17 cellular contexts compared by ENCODE assay signal in the genomic region with DNA sequence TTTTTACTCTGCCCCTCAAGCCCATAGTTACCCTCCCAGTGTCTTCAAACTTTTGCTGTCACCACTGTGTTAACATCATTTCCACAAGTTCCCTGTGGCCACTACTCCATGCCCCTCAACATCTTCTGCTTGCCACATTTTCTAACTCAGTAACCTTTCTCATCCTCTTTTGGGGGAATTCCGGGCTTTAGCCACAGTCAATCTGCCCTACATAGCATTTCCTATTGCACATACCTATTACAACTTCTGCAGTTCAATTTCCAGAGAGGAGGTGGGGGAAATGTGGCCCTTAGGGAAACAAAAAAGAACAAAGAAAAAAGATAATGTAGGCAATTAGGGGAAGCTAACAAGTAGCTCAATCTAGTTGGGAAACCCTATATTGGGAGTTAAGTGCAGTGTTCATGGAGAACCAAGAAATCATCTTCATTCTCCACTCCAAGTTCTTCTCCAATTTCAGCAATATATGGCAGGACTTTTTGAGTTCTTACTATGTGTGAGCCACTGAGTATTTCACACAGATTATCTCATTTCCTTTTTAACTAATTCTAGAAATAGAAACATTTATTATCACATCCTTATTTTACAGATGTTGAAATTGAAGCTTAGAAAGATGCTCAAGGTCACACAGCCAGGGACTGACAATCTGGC. TPM values are rescaled to one million over a fixed set of nuclear protein-coding genes. Genes with fewer than 3 reads are reported as not detected.
DNase-seq lines count a peak whose midpoint lies in the region; ATAC-seq, FAIRE-seq and TF ChIP-seq lines count a peak whose summit lies in the region.
"Had no signal": no experiment of that assay in that cellular context is flagged by ENCODE, and none has a peak within 500 bp of the region (broad histone marks: within the 10 kb centered on the region; RNA-seq: fewer than 3 reads in every experiment).

No MANE protein-coding gene starts in this region.

- H2AFZ ChIP-seq in H1 (ENCODE audit: low read length) (0 out of 2 replicates have a peak overlapping the region, but pooled peaks have one; percentile 5), MM.1S (ENCODE audit: low read length) (no peak overlapping the region)

- whole genome bisulfite sequencing in H1 (ENCODE audit: extremely low coverage in 1 of 2, insufficient coverage in 1 of 2, insufficient read length in 1 of 2, insufficient replicate concordance in 2 of 2, low coverage in 1 of 2, low lambda C conversion rate in 2 of 2, missing lambda C conversion rate in 1 of 2), 2 experiments: 100% methylated on average over 1 of the region's 1 CpG; no CpG with 5 or more reads in 1 of the 2 experiments

- no peak overlapping the region for H4K8ac ChIP-seq in H1 (ENCODE audit: extremely low read depth, insufficient read depth, low read length)

- no peak overlapping the region for H4K91ac ChIP-seq in H1 (replicated peaks; ENCODE audit: insufficient read length, low read length)

- H3K27ac ChIP-seq in H1 (ENCODE audit: low read depth, low read length) (no peak overlapping the region), MM.1S (ENCODE audit: low read length) (no peak overlapping the region), kidney (ENCODE audit: low read depth in 2 of 2, low read length in 2 of 2) (no peak overlapping the region)

- H2BK120ac ChIP-seq in H1 (replicated peaks; ENCODE audit: low read depth, low read length): no peak overlapping the region

- H3K9me3 ChIP-seq in H1 (ENCODE audit: insufficient read depth in 2 of 2, low read depth in 1 of 2, low read length in 1 of 2): no peaks in the 10 kb centered on the region
- no peaks in the 10 kb centered on the region for H3K9me3 ChIP-seq in MM.1S (replicated peaks; ENCODE audit: insufficient read depth, low read length)
- H3K9me3 ChIP-seq in kidney (ENCODE audit: control insufficient read depth in 1 of 2, low read length in 2 of 2): no peaks in the 10 kb centered on the region

- POLR2A ChIA-PET in H1 (lab: Charles Lee; ENCODE audit: partially characterized antibody): no interaction called here

- CTCF ChIA-PET in H1 (lab: Charles Lee; ENCODE audit: partially characterized antibody): interaction anchor here (1.4 kb wide), 1 partner anchor 10 kb away, joined by 3 read pairs; no protein-coding TSS in a partner anchor

- H3K36me3 ChIP-seq in H1 (ENCODE audit: control insufficient read depth in 2 of 4, insufficient read depth in 4 of 4, low read length in 3 of 4) (no peaks in the 10 kb centered on the region), MM.1S (replicated peaks; ENCODE audit: insufficient read depth, low read length) (no peaks in the 10 kb centered on the region), kidney (ENCODE audit: control insufficient read depth in 1 of 2, insufficient read depth in 2 of 2, low read length in 2 of 2) (no peaks in the 10 kb centered on the region)

- H3K27me3 ChIP-seq in H1 (replicated peaks in 1 of 4; ENCODE audit: control insufficient read depth in 3 of 4, extremely low read depth in 1 of 4, insufficient read depth in 3 of 4, low read length in 3 of 4) (no peaks in the 10 kb centered on the region), MM.1S (replicated peaks; ENCODE audit: insufficient read depth, low read length) (no peaks in the 10 kb centered on the region)

- H3K9me2 ChIP-seq in MM.1S (replicated peaks; ENCODE audit: insufficient read depth, low read length): no peaks in the 10 kb centered on the region

- no peak overlapping the region for H2BK20ac ChIP-seq in H1 (ENCODE audit: low read length)

- DNase-seq in ELR (ENCODE audit: low read depth) (peak; percentile 16), H1 (ENCODE audit: low read depth in 1 of 2, low spot score in 2 of 2) (no peak), posterior vena cava (ENCODE audit: low spot score) (no peak), kidney glomerular epithelial cell (lab: John Stamatoyannopoulos, UW) (no peak), MM.1S (no peak), kidney (no peak)
- DNase-seq: activated CD4-positive, alpha-beta memory T cell treated with anti-CD3 and anti-CD28 coated beads for 36 hours; activated gamma-delta T cell; DMS53; H9; NCI-H2227 treated with DMSO at 0.1 percent for 48 hours; stimulated activated CD4-positive, alpha-beta T cell treated with anti-CD3 and anti-CD28 coated beads, Interleukin-1b, Interleukin-23, amount 100 ng/mL, for 48 hours; stimulated activated naive CD4-positive, alpha-beta T cell; T-helper 2 cell had no signal

- TF ChIP-seq RAD21 in H1 (IDR thresholded peaks at IDR 0.05 in 1 of 2, conservative IDR thresholded peaks at IDR 0.05 in 1 of 2; ENCODE audit: low read depth in 2 of 2, low read length in 2 of 2): no peak

- no peak overlapping the region for H3K23ac ChIP-seq in H1 (ENCODE audit: insufficient read length)

- no peak overlapping the region for H2BK5ac ChIP-seq in H1 (ENCODE audit: low read depth, low read length)

- no peaks in the 10 kb centered on the region for H3K23me2 ChIP-seq in H1 (ENCODE audit: low read depth, low read length)

- no peak overlapping the region for H3K4me2 ChIP-seq in H1 (ENCODE audit: insufficient read depth in 1 of 2, low read depth in 2 of 2, low read length in 2 of 2)
- no peak overlapping the region for H3K4me2 ChIP-seq in MM.1S (ENCODE audit: low read depth, low read length)

- intact Hi-C loops in posterior vena cava (cut with DNase I): no loop called here
- intact Hi-C loops in kidney (cut with DNase I): no loop called here

- no peaks in the 10 kb centered on the region for H4K20me1 ChIP-seq in H1 (replicated peaks in 1 of 2; ENCODE audit: control insufficient read depth in 1 of 2, insufficient read depth in 2 of 2, low read length in 2 of 2)
- H4K20me1 ChIP-seq in MM.1S (ENCODE audit: insufficient read depth, low read length): no peaks in the 10 kb centered on the region

- no peak overlapping the region for H3K14ac ChIP-seq in H1 (ENCODE audit: insufficient read length)

- TF ChIP-seq POLR2A in H1 (IDR thresholded peaks at IDR 0.05; ENCODE audit: control extremely low read depth in 1 of 2, low read depth in 2 of 2, low read length in 2 of 2): no peak

- H3K9ac ChIP-seq in H1 (replicated peaks in 1 of 4; ENCODE audit: extremely low read depth in 1 of 4, low read depth in 3 of 4, low read length in 3 of 4): no peak overlapping the region
- H3K9ac ChIP-seq in MM.1S (ENCODE audit: low read length): no peak overlapping the region
- no peak overlapping the region for H3K9ac ChIP-seq in kidney (ENCODE audit: low read length in 2 of 2)

- H3K4me3 ChIP-seq in H1 (ENCODE audit: extremely low read depth in 1 of 4, insufficient read depth in 2 of 4, low read depth in 3 of 4, low read length in 4 of 4): no peak overlapping the region
- H3K4me3 ChIP-seq in MM.1S (ENCODE audit: low read length): no peak overlapping the region
- no peak overlapping the region for H3K4me3 ChIP-seq in kidney (ENCODE audit: low read length in 2 of 2)

- H3K56ac ChIP-seq in H1 (replicated peaks; ENCODE audit: insufficient read length, low read depth, low read length): no peak overlapping the region

- no peaks in the 10 kb centered on the region for H3K4me1 ChIP-seq in H1 (replicated peaks in 1 of 4; ENCODE audit: control insufficient read depth in 3 of 4, insufficient read depth in 4 of 4, low read length in 3 of 4)
- no peaks in the 10 kb centered on the region for H3K4me1 ChIP-seq in MM.1S (ENCODE audit: low read length)
- no peaks in the 10 kb centered on the region for H3K4me1 ChIP-seq in kidney (ENCODE audit: control insufficient read depth in 1 of 2, insufficient read depth in 1 of 2, low read depth in 1 of 2, low read length in 2 of 2)

- H3K79me2 ChIP-seq in H1 (ENCODE audit: control insufficient read depth in 1 of 2, insufficient read depth in 2 of 2, low read length in 2 of 2): no peaks in the 10 kb centered on the region
- no peaks in the 10 kb centered on the region for H3K79me2 ChIP-seq in MM.1S (ENCODE audit: low read length)

- H3F3A ChIP-seq in MM.1S (ENCODE audit: insufficient read depth, low read length): no peaks in the 10 kb centered on the region

- H3K4ac ChIP-seq in H1 (replicated peaks; ENCODE audit: insufficient read length, low read depth, low read length): no peak overlapping the region

- H3K18ac ChIP-seq in H1 (ENCODE audit: extremely low read depth, low read length): no peak overlapping the region

- ATAC-seq in GM21360 (IDR thresholded peaks at IDR 0.05; ENCODE audit: unreplicated experiment): peak; percentile 59
- peak; percentile 71 for ATAC-seq in HG03457 (IDR thresholded peaks at IDR 0.05; ENCODE audit: unreplicated experiment)

- no peak overlapping the region for H2AK5ac ChIP-seq in H1 (ENCODE audit: low read depth, low read length)

- no peak for TF ChIP-seq EP300 in H1 (IDR thresholded peaks at IDR 0.05; ENCODE audit: borderline replicate concordance in 1 of 2, low read depth in 2 of 2, low read length in 2 of 2)

- FAIRE-seq in H1 (lab: Jason Lieb, UNC) (no peak), kidney (lab: Jason Lieb, UNC) (no peak)
- FAIRE-seq: bronchial epithelial cell had no signal

- TF ChIP-seq CTCF in H1 (IDR thresholded peaks at IDR 0.05; ENCODE audit: control extremely low read depth in 1 of 3, insufficient read depth in 1 of 3, low read depth in 1 of 3, low read length in 3 of 3) (no peak), MM.1S (IDR thresholded peaks at IDR 0.05; ENCODE audit: low read length) (no peak), kidney (IDR thresholded peaks at IDR 0.05; ENCODE audit: borderline replicate concordance, extremely low read depth, insufficient read depth) (no peak)

- no peak overlapping the region for H4K5ac ChIP-seq in H1 (ENCODE audit: insufficient read length, low read depth, low read length)

- H2BK12ac ChIP-seq in H1 (ENCODE audit: low read depth, low read length): no peak overlapping the region

- no peaks in the 10 kb centered on the region for H3K79me1 ChIP-seq in H1 (ENCODE audit: low read depth, low read length)

- H2BK15ac ChIP-seq in H1 (ENCODE audit: low read length): no peak overlapping the region

TF ChIP-seq in H1, 55 proteins besides CTCF, POLR2A, EP300 and RAD21 (continues in another document):
- TF ChIP-seq TBP (IDR thresholded peaks at IDR 0.05; ENCODE audit: low read depth, low read length) (no peak), SIN3A (conservative IDR thresholded peaks at IDR 0.05 in 1 of 2, IDR thresholded peaks at IDR 0.05 in 1 of 2; ENCODE audit: low read depth in 1 of 2, low read length in 2 of 2) (no peak), SIX5 (IDR thresholded peaks at IDR 0.05; ENCODE audit: low read depth, low read length) (no peak), RBBP5 (IDR thresholded peaks at IDR 0.05; ENCODE audit: borderline replicate concordance, low read depth, low read length) (no peak)

RNA-seq across cellular contexts. Expression of a gene that starts 40.2 kb away (rescaled TPM):
- 3.4 and 3.8 TPM in 2 replicates for total RNA-seq in H1 (2021; fragmentation: NEBNext Ultra II Directional; extraction: Animal tissue kit (Norgen Biotek cat#: 25700))
- polyA plus RNA-seq in H1 (2011; rRNA removed) (2.8 and 5.1 TPM in 2 replicates), kidney (ENCODE audit: insufficient read depth, low read depth, low replicate concordance) (2.9 TPM)
- 3.2 TPM for polyA plus RNA-seq in H1 (2011; cell fraction: cytosol; rRNA removed)
- 4.6 TPM for polyA plus RNA-seq in H1 (2011; cell fraction: nucleus; rRNA removed)
- 1.6 to 3.0 TPM (median 2.5 TPM) in 4 replicates for polyA plus RNA-seq in H1 (2012, experiment 1 of 2)
- 0.38 TPM for polyA plus RNA-seq in H1 (2012, experiment 2 of 2)
- polyA plus RNA-seq in H1 (2013, experiment 1 of 2): 2.7 TPM
- 2.7 TPM for polyA plus RNA-seq in H1 (2013, experiment 2 of 2)
- 12.5 and 18.7 TPM in 2 replicates for polyA minus RNA-seq in H1 (2011; rRNA and poly(A)+ RNA removed)
- 2.4 TPM for polyA minus RNA-seq in H1 (2011; cell fraction: cytosol; rRNA and poly(A)+ RNA removed)
- 15.3 TPM for polyA minus RNA-seq in H1 (2011; cell fraction: nucleus; rRNA and poly(A)+ RNA removed)
- total RNA-seq in posterior vena cava (100 to 1,000 TPM; 146 to 147 TPM), kidney (28.2 TPM)
- total RNA-seq: activated CD4-positive, alpha-beta memory T cell treated with anti-CD3 and anti-CD28 coated beads for 36 hours had no signal
